In genomic region chr5:68924490-68925145, GRCh38 we compare ENCODE assay signal across 13 cellular contexts.
A peak's percentile ranks its signal among the peaks of the same experiment; 100 is the strongest.
DNase-seq lines count a peak whose midpoint lies in the region; TF ChIP-seq lines count a peak whose summit lies in the region.
"Had no signal": no experiment of that assay in that cellular context is flagged by ENCODE, and none has a peak within 500 bp of the region (broad histone marks: within the 10 kb centered on the region; RNA-seq: fewer than 3 reads in every experiment).

No MANE protein-coding gene starts in this region.

- peak; percentile 74 for DNase-seq in COLO829 (ENCODE audit: low spot score)
- peak; percentile 94 for DNase-seq in RPMI7951 (ENCODE audit: low read depth)
- DNase-seq in fibroblast of gingiva (ENCODE audit: low read depth), result peak; percentile 64
- no peak for DNase-seq in NCI-H1105 treated with DMSO at 0.1 percent for 48 hours (lab: John Stamatoyannopoulos, UW)
- DNase-seq in NCI-H1417 (lab: John Stamatoyannopoulos, UW), result no peak
- DNase-seq in endodermal cell, result no peak
- no peak for DNase-seq in Peyer's patch
- DNase-seq: activated CD8-positive, alpha-beta memory T cell treated with anti-CD3 and anti-CD28 coated beads, Interleukin-2, amount 50 U/mL, for 48 hours; NCI-H1436 treated with DMSO at 0.1 percent for 48 hours; stimulated activated CD4-positive, alpha-beta T cell treated with anti-CD3 and anti-CD28 coated beads, Interleukin-12 subunit alpha, Interleukin-12 subunit beta, amount 100 ng/mL, for 4 hours had no signal

- H3K4me1 Mint-ChIP-seq in endodermal cell, result peaks cover 5% of the 10 kb centered on the region

- H3K36me3 ChIP-seq in liver (ENCODE audit: control insufficient read depth in 4 of 4, insufficient read depth in 3 of 4, low read depth in 1 of 4, low read length in 3 of 4) (no peaks in the 10 kb centered on the region), endodermal cell (ENCODE audit: control insufficient read depth, insufficient read depth, low read length) (no peaks in the 10 kb centered on the region), Peyer's patch (no peaks in the 10 kb centered on the region)
- H3K36me3 ChIP-seq: BLaER1 had no signal

- H3K4me3 ChIP-seq in liver (ENCODE audit: low read depth in 1 of 3, low read length in 3 of 3) (no peak overlapping the region), endodermal cell (ENCODE audit: low read length) (no peak overlapping the region), Peyer's patch (no peak overlapping the region)
- H3K4me3 ChIP-seq: BLaER1 had no signal

- H3K4me3 Mint-ChIP-seq in endodermal cell, result no peak overlapping the region
- H3K4me3 Mint-ChIP-seq: brain had no signal

- no peak overlapping the region for H3K27ac ChIP-seq in liver (ENCODE audit: low read depth in 1 of 2, low read length in 2 of 2)
- H3K27ac ChIP-seq in endodermal cell (ENCODE audit: low read depth, low read length), result no peak overlapping the region
- no peak overlapping the region for H3K27ac ChIP-seq in Peyer's patch
- H3K27ac ChIP-seq: BLaER1 had no signal

- no peak overlapping the region for H3K9ac ChIP-seq in liver (ENCODE audit: low read depth in 1 of 2, low read length in 2 of 2)
- no peak overlapping the region for H3K9ac ChIP-seq in endodermal cell (ENCODE audit: extremely low read depth, low read length, poor library complexity, severe bottlenecking)
- H3K9ac ChIP-seq: BLaER1 had no signal

- H3K27me3 Mint-ChIP-seq in endodermal cell (ENCODE audit: insufficient read depth), result no peaks in the 10 kb centered on the region

- peaks cover 5% of the 10 kb centered on the region for H3K36me3 Mint-ChIP-seq in endodermal cell (ENCODE audit: low read depth)
- H3K36me3 Mint-ChIP-seq: brain had no signal

- H3K9me3 Mint-ChIP-seq in endodermal cell, result peaks cover 20% of the 10 kb centered on the region

- H3K9me3 ChIP-seq in liver (ENCODE audit: control insufficient read depth in 4 of 4, low read length in 3 of 4) (no peaks in the 10 kb centered on the region), endodermal cell (ENCODE audit: control insufficient read depth, low read length) (no peaks in the 10 kb centered on the region), Peyer's patch (no peaks in the 10 kb centered on the region)

- H3K27ac Mint-ChIP-seq in endodermal cell, result no peak overlapping the region
- H3K27ac Mint-ChIP-seq: brain had no signal

- 67% methylated on average over 9 of the region's 9 CpGs for WGBS in liver
- WGBS in endodermal cell (ENCODE audit: insufficient coverage in 1 of 2, insufficient read length in 1 of 2), 2 experiments, result 85 to 93% methylated on average over 9 of the region's 9 CpGs

- TF ChIP-seq CTCF in liver (IDR thresholded peaks at IDR 0.05; ENCODE audit: low read depth, low read length, missing input control) (no peak), endodermal cell (conservative IDR thresholded peaks at IDR 0.05) (no peak), Peyer's patch (IDR thresholded peaks at IDR 0.05) (no peak)

- peaks cover 0 to 4% (median 2%) of the 10 kb centered on the region in 4 donors for H3K4me1 ChIP-seq in liver (ENCODE audit: control insufficient read depth in 4 of 4, insufficient read depth in 4 of 4, low read length in 3 of 4)
- H3K4me1 ChIP-seq in endodermal cell (ENCODE audit: control insufficient read depth, insufficient read depth, low read length), result no peaks in the 10 kb centered on the region
- no peaks in the 10 kb centered on the region for H3K4me1 ChIP-seq in Peyer's patch
- H3K4me1 ChIP-seq: BLaER1 had no signal

- no peaks in the 10 kb centered on the region for H3K27me3 ChIP-seq in liver (ENCODE audit: control insufficient read depth in 4 of 4, insufficient read depth in 4 of 4, low read length in 3 of 4)
- no peaks in the 10 kb centered on the region for H3K27me3 ChIP-seq in endodermal cell (ENCODE audit: control insufficient read depth, insufficient read depth, low read length, poor library complexity, severe bottlenecking)
- no peaks in the 10 kb centered on the region for H3K27me3 ChIP-seq in Peyer's patch
- H3K27me3 ChIP-seq: BLaER1 had no signal

- TF ChIP-seq POLR2A in Peyer's patch (IDR thresholded peaks at IDR 0.05), result no peak

- peak in 1 of 2 donors; percentile 21 for TF ChIP-seq RAD21 in liver (IDR thresholded peaks at IDR 0.05)

TF ChIP-seq in liver, 16 proteins besides CTCF, POLR2A, EP300 and RAD21:
- TF ChIP-seq RXRA (IDR thresholded peaks at IDR 0.05) (peak in 1 of 2 donors; percentile 18), HNF4A (conservative IDR thresholded peaks at IDR 0.05) (peak; percentile 26 to 35), SP1 (IDR thresholded peaks at IDR 0.05) (peak; percentile 17), FOXA2 (IDR thresholded peaks at IDR 0.05) (no peak), FOXA1 (IDR thresholded peaks at IDR 0.05) (no peak), NR2F2 (IDR thresholded peaks at IDR 0.05) (no peak), YY1 (IDR thresholded peaks at IDR 0.05) (no peak)
TF ChIP-seq in liver: peak in this region for 3.

Comparison
In these comparisons a context has a peak if more than half of its experiments do, and no peak if none do; other contexts are left out.
1. DNase-seq: peak in COLO829 (single experiment), RPMI7951 (single experiment) and fibroblast of gingiva (single experiment); none in NCI-H1105 treated with DMSO at 0.1 percent for 48 hours (single experiment), NCI-H1417 (0 of 3), endodermal cell (single experiment) and Peyer's patch (0 of 3).